8 cellular contexts compared by ENCODE assay signal in the genomic region with DNA sequence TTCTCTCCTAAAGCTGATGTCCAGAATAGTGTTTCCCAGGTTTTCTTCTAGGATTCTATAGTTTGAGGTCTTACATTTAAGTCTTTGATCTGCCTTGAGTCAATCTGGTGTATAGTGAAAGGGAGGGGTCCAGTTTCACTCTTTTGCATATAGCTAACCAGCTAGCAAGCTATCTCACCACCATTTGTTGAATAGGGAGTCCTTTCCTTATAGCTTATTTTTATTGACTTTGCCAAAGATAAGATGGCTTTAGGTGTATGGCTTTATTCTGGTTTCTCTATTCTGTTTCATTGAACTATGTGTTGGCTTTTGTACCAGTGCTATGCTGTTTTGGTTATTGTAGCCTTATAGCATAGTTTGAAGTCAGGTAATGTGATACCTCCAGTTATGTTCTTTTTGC.
"Had no signal": no experiment of that assay in that cellular context is flagged by ENCODE, and none has a peak within 500 bp of the region (broad histone marks: within the 10 kb centered on the region; RNA-seq: fewer than 3 reads in every experiment).

No MANE protein-coding gene starts in this region.

- H3K4me1 ChIP-seq: HAP-1 had no signal

- H3K9me3 ChIP-seq: HAP-1 had no signal

- H3K36me3 ChIP-seq: HAP-1 had no signal

- H3K27ac ChIP-seq: GM23248 had no signal

- ATAC-seq: HCT116, K562 had no signal

- H3K4me3 ChIP-seq: GM23248, HAP-1, K562 had no signal

- DNase-seq: GM23248, GOT3, H7, HFFc6, IMR-90 had no signal
